Comparison of ENCODE assay signal across 10 cellular contexts in genomic region chr16:789451-789850, GRCh38. TPM values are rescaled to one million over a fixed set of nuclear protein-coding genes. Genes with fewer than 3 reads are reported as not detected.
A peak's percentile ranks its signal among the peaks of the same experiment; 100 is the strongest.
DNase-seq lines count a peak whose midpoint lies in the region; ATAC-seq, FAIRE-seq and TF ChIP-seq lines count a peak whose summit lies in the region.
"Had no signal": no experiment of that assay in that cellular context is flagged by ENCODE, and none has a peak within 500 bp of the region (broad histone marks: within the 10 kb centered on the region; RNA-seq: fewer than 3 reads in every experiment).

No MANE protein-coding gene starts in this region.

- 73 to 74% methylated on average over 18 to 19 of the region's 19 CpGs for WGBS in GM23248 (ENCODE audit: low coverage in 1 of 2, low lambda C conversion rate in 2 of 2, missing lambda C conversion rate in 2 of 2), 2 experiments

- no peaks in the 10 kb centered on the region for H3K9me2 ChIP-seq in GM23248 (ENCODE audit: insufficient read depth)

- TF ChIP-seq POLR2A in gastrocnemius medialis (IDR thresholded peaks at IDR 0.05): no peak

- peak overlapping the region; percentile 81 for H3K9ac ChIP-seq in GM23248

- ATAC-seq in gastrocnemius medialis (no peak), GM19035 (IDR thresholded peaks at IDR 0.05; ENCODE audit: unreplicated experiment) (no peak)

- H3K4me3 ChIP-seq in GM23248 (peak overlapping the region; percentile 83), epithelial cell of esophagus (ENCODE audit: low read length) (peak overlapping the region; percentile 71), gastrocnemius medialis (peak overlapping the region in 3 of 4 donors; percentile 70 to 85 (median 76))

- no peak for FAIRE-seq in urothelium cell line (lab: Jason Lieb, UNC)

- peaks cover 19% of the 10 kb centered on the region for H3K79me2 ChIP-seq in GM23248 (ENCODE audit: insufficient read depth)

- H3K9me3 ChIP-seq in GM23248 (ENCODE audit: low read depth) (no peaks in the 10 kb centered on the region), gastrocnemius medialis (no peaks in the 10 kb centered on the region)

- CTCF ChIA-PET in RWPE1 (lab: Yijun Ruan, JAX): interaction anchor here (0.6 kb wide), 1 partner anchor 74 kb away, joined by 4 read pairs; no protein-coding TSS in a partner anchor

- POLR2A ChIA-PET in RWPE1 (lab: Yijun Ruan, JAX; ENCODE audit: low non-redundant PET): no interaction called here

- H3K4me2 ChIP-seq in GM23248 (ENCODE audit: unreplicated experiment): no peak overlapping the region

- H3K36me3 ChIP-seq in GM23248 (ENCODE audit: low read depth) (no peaks in the 10 kb centered on the region), gastrocnemius medialis (no peaks in the 10 kb centered on the region)

- no peaks in the 10 kb centered on the region for H4K20me1 ChIP-seq in GM23248 (ENCODE audit: insufficient read depth)

- TF ChIP-seq CTCF in RWPE1 (conservative IDR thresholded peaks at IDR 0.05; ENCODE audit: low read depth) (no peak), epithelial cell of esophagus (IDR thresholded peaks at IDR 0.05; ENCODE audit: insufficient read depth, low read depth, low read length, missing control alignments) (no peak), gastrocnemius medialis (IDR thresholded peaks at IDR 0.05 in 4 of 5, conservative IDR thresholded peaks at IDR 0.05 in 1 of 5) (no peak)

- H3K4me1 ChIP-seq in GM23248 (ENCODE audit: insufficient read depth) (no peaks in the 10 kb centered on the region), gastrocnemius medialis (peaks cover 5 to 16% of the 10 kb centered on the region in 2 donors)

- H3K27me3 ChIP-seq in GM23248 (replicated peaks; ENCODE audit: insufficient read depth) (no peaks in the 10 kb centered on the region), gastrocnemius medialis (no peaks in the 10 kb centered on the region)

- H3K27ac ChIP-seq in GM23248 (no peak overlapping the region), RWPE1 (peak overlapping the region; percentile 73), gastrocnemius medialis (no peak overlapping the region)

- in situ Hi-C loops in GM23248 (cut with MboI): no loop called here
- in situ Hi-C loops in gastrocnemius medialis (cut with MboI; ENCODE audit: low sequenced_read_pairs in 4 of 4): no loop called here

- DNase-seq in GM23248 (no peak), RWPE1 (ENCODE audit: low spot score) (no peak), epithelial cell of esophagus (ENCODE audit: low read depth) (no peak), gastrocnemius medialis (no peak), urothelium cell line (ENCODE audit: low spot score) (no peak), NCI-H748 treated with DMSO at 0.1 percent for 48 hours (lab: John Stamatoyannopoulos, UW) (no peak)
- DNase-seq: foreskin melanocyte had no signal

- H3F3A ChIP-seq in GM23248 (ENCODE audit: insufficient read depth): no peaks in the 10 kb centered on the region

- intact Hi-C loops in gastrocnemius medialis (cut with DNase I; ENCODE audit: low total_unique reads): loop anchor here (2.0 kb wide), 1 partner anchor 69 kb away; the partner anchor contains the start of gene ANTKMT

- H2AFZ ChIP-seq in GM23248: no peak overlapping the region

RNA-seq across cellular contexts. Expression of gene CHTF18, which starts 1.0 kb away (rescaled TPM):
- 9.1 and 13.1 TPM in 2 replicates for total RNA-seq in GM23248 (2014; rRNA removed; shearing (Covaris generic))
- 8.0 and 8.8 TPM in 2 replicates for polyA plus RNA-seq in GM23248 (2016; fragmentation: Nextera tagmentation; extraction: Ambion mirVana)
- 1 to 10 TPM in 2 of 4 donors, under 1 TPM in 2; 0.44 to 5.8 (median 3.1) TPM for total RNA-seq in gastrocnemius medialis

RNA-seq across cellular contexts. Expression of gene RPUSD1, which starts 1.3 kb away (rescaled TPM):
- total RNA-seq in GM23248 (2014; rRNA removed; shearing (Covaris generic)): 44.6 and 54.3 TPM in 2 replicates
- 15.4 and 19.1 TPM in 2 replicates for polyA plus RNA-seq in GM23248 (2016; fragmentation: Nextera tagmentation; extraction: Ambion mirVana)
- 10 to 100 TPM in 2 of 4 donors, 1 to 10 TPM in 2; 7.8 to 23.8 (median 15.2) TPM for total RNA-seq in gastrocnemius medialis

RNA-seq across cellular contexts. Expression of gene GNG13, which starts 11.1 kb away (rescaled TPM):
- total RNA-seq in GM23248 (2014; rRNA removed; shearing (Covaris generic)): not detected in 2 replicates
- not detected in 2 replicates for polyA plus RNA-seq in GM23248 (2016; fragmentation: Nextera tagmentation; extraction: Ambion mirVana)
- not detected for total RNA-seq in gastrocnemius medialis
- total RNA-seq: renal cortical epithelial cell, temporal lobe had no signal

RNA-seq across cellular contexts. Expression of gene MSLN, which starts 28.9 kb away (rescaled TPM):
- not detected in 2 replicates for total RNA-seq in GM23248 (2014; rRNA removed; shearing (Covaris generic))
- polyA plus RNA-seq in GM23248 (2016; fragmentation: Nextera tagmentation; extraction: Ambion mirVana): not detected in 2 replicates
- total RNA-seq in gastrocnemius medialis: not detected
- total RNA-seq: temporal lobe had no signal

RNA-seq across cellular contexts. Expression of gene CIAO3, which starts 48.7 kb away (rescaled TPM):
- total RNA-seq in GM23248 (2014; rRNA removed; shearing (Covaris generic)): 24.0 and 37.5 TPM in 2 replicates
- polyA plus RNA-seq in GM23248 (2016; fragmentation: Nextera tagmentation; extraction: Ambion mirVana): 24.5 and 27.8 TPM in 2 replicates
- 10 to 100 TPM; 16.1 to 48.5 (median 21.6) TPM for total RNA-seq in gastrocnemius medialis
